10 cellular contexts compared by ENCODE assay signal in genomic region chr18:24514439-24514838, GRCh38. TPM values are rescaled to one million over a fixed set of nuclear protein-coding genes. Genes with fewer than 3 reads are reported as not detected.
DNase-seq lines count a peak whose midpoint lies in the region; ATAC-seq and TF ChIP-seq lines count a peak whose summit lies in the region.
"Had no signal": no experiment of that assay in that cellular context is flagged by ENCODE, and none has a peak within 500 bp of the region (broad histone marks: within the 10 kb centered on the region; RNA-seq: fewer than 3 reads in every experiment).

No MANE protein-coding gene starts in this region.

- ATAC-seq in GM18858 (IDR thresholded peaks at IDR 0.05; ENCODE audit: unreplicated experiment) = peak; percentile 84
- ATAC-seq in HG03520 (IDR thresholded peaks at IDR 0.05; ENCODE audit: unreplicated experiment) = peak; percentile 72
- no peak for ATAC-seq in gastrocnemius medialis

- intact Hi-C loops in gastrocnemius medialis (cut with DNase I; ENCODE audit: low total_unique reads) = no loop called here

- H3K27ac ChIP-seq in SU-DHL-6 (ENCODE audit: low read depth, low read length) (no peak overlapping the region), iPS DF 6.9 (ENCODE audit: low read length) (no peak overlapping the region), gastrocnemius medialis (no peak overlapping the region), coronary artery (no peak overlapping the region)
- H3K27ac ChIP-seq: SJSA1 had no signal

- no peaks in the 10 kb centered on the region for H4K20me1 ChIP-seq in SU-DHL-6 (ENCODE audit: low read depth, low read length)

- DNase-seq in CD1c-positive myeloid dendritic cell (ENCODE audit: extremely low spot score) = peak; percentile 44
- DNase-seq in iPS DF 6.9 (ENCODE audit: low read depth, low spot score) = peak; percentile 27
- DNase-seq in gastrocnemius medialis = no peak
- DNase-seq in mucosa of gallbladder (ENCODE audit: low spot score) = no peak
- no peak for DNase-seq in coronary artery (ENCODE audit: low spot score)

- no peaks in the 10 kb centered on the region for H3K36me3 ChIP-seq in SU-DHL-6 (ENCODE audit: low read length)
- no peaks in the 10 kb centered on the region for H3K36me3 ChIP-seq in iPS DF 6.9 (ENCODE audit: control insufficient read depth, insufficient read depth, low read length)
- H3K36me3 ChIP-seq in gastrocnemius medialis = no peaks in the 10 kb centered on the region
- H3K36me3 ChIP-seq: SJSA1 had no signal

- H3K9ac ChIP-seq in SU-DHL-6 (ENCODE audit: low read length) = no peak overlapping the region

- in situ Hi-C loops in gastrocnemius medialis (cut with MboI; ENCODE audit: low sequenced_read_pairs in 4 of 4) = no loop called here

- TF ChIP-seq POLR2A in gastrocnemius medialis (IDR thresholded peaks at IDR 0.05) = no peak

- no peak overlapping the region for H2AFZ ChIP-seq in SU-DHL-6 (ENCODE audit: low read depth, low read length, severe bottlenecking)

- H3K9me3 ChIP-seq in SU-DHL-6 (ENCODE audit: insufficient read depth, low read length) (no peaks in the 10 kb centered on the region), iPS DF 6.9 (ENCODE audit: control insufficient read depth, insufficient read depth, low read length) (no peaks in the 10 kb centered on the region), gastrocnemius medialis (no peaks in the 10 kb centered on the region)
- H3K9me3 ChIP-seq: SJSA1 had no signal

- H3K9me2 ChIP-seq in SU-DHL-6 (replicated peaks; ENCODE audit: insufficient read depth, low read length) = no peaks in the 10 kb centered on the region

- no peak overlapping the region for H3K4me3 ChIP-seq in SU-DHL-6 (ENCODE audit: insufficient read depth, low read length, poor library complexity, severe bottlenecking)
- H3K4me3 ChIP-seq in iPS DF 6.9 (ENCODE audit: low read length) = no peak overlapping the region
- no peak overlapping the region for H3K4me3 ChIP-seq in gastrocnemius medialis
- no peak overlapping the region for H3K4me3 ChIP-seq in coronary artery
- H3K4me3 ChIP-seq: SJSA1 had no signal

- no peaks in the 10 kb centered on the region for H3F3A ChIP-seq in SU-DHL-6 (ENCODE audit: insufficient read depth)

- TF ChIP-seq CTCF in SU-DHL-6 (IDR thresholded peaks at IDR 0.05; ENCODE audit: insufficient read depth, low read length, poor library complexity, severe bottlenecking) (peak; percentile 64), gastrocnemius medialis (IDR thresholded peaks at IDR 0.05 in 4 of 5, conservative IDR thresholded peaks at IDR 0.05 in 1 of 5) (peak in 1 of 5 experiments; percentile 33), coronary artery (IDR thresholded peaks at IDR 0.05) (no peak)

- H3K4me2 ChIP-seq in SU-DHL-6 (ENCODE audit: low read depth, low read length, poor library complexity, severe bottlenecking) = no peak overlapping the region

- H3K4me1 ChIP-seq in iPS DF 6.9 (ENCODE audit: control insufficient read depth, insufficient read depth, low read length) (no peaks in the 10 kb centered on the region), gastrocnemius medialis (no peaks in the 10 kb centered on the region)
- H3K4me1 ChIP-seq: SJSA1 had no signal

- no peaks in the 10 kb centered on the region for H3K79me2 ChIP-seq in SU-DHL-6 (ENCODE audit: insufficient read depth, low read length)

- H3K27me3 ChIP-seq in SU-DHL-6 (ENCODE audit: low read length) (no peaks in the 10 kb centered on the region), iPS DF 6.9 (ENCODE audit: control insufficient read depth, insufficient read depth, low read length) (no peaks in the 10 kb centered on the region), gastrocnemius medialis (no peaks in the 10 kb centered on the region)
- H3K27me3 ChIP-seq: SJSA1 had no signal

- WGBS in iPS DF 6.9 (ENCODE audit: insufficient coverage, insufficient read length) = no CpG with 5 or more reads among the region's 2 CpGs

RNA-seq across cellular contexts. Expression of gene HRH4, which starts 54.0 kb away (rescaled TPM):
- not detected for total RNA-seq in gastrocnemius medialis
- not detected for total RNA-seq in mucosa of gallbladder
- total RNA-seq: pulmonary artery endothelial cell, SJSA1 had no signal

Comparison
In these comparisons a context has a peak if more than half of its experiments do, and no peak if none do; other contexts are left out.
1. DNase-seq: peak in CD1c-positive myeloid dendritic cell (single experiment) and iPS DF 6.9 (single experiment); none in gastrocnemius medialis (0 of 2), mucosa of gallbladder (single experiment) and coronary artery (single experiment).
2. ATAC-seq: peak in GM18858 (single experiment) and HG03520 (single experiment); none in gastrocnemius medialis (0 of 2).